Comparison of ENCODE assay signal across 8 cellular contexts in the genomic region with DNA sequence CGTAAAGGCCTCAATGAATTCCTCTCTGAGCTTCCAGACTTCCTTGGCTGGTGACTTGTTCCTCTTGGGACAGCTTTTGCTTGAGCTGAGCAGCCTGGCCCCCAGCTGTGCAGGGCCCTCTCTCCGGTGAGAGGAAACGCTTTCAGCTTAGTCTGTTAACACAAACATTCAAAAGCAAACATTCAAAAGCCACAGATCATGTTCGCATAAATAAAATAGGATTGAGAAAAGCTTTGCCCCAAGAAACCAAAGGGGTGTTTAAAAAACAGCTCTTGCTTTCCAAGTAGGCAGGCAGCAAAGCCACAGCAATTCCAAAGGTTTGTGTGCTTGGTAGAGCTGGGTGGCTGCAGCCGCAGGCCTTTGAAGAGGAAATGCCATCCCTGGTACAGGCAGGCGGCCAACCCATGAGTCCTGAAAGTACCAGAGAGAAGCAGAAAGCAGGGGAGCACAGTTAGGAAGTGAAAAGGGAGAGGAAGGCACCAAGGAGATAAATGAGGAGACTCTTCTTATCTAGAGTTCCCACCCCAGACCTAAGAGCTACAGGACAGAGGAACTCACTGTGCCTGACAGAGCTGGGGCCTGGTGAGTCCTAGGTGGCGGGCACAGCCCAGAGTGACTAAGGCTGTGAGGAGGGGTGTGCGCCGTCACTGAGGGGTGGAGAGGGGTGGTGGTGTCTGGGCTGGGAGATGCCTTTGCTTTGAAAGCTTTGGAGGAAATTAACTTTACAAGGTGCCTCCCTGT. TPM values are rescaled to one million over a fixed set of nuclear protein-coding genes. Genes with fewer than 3 reads are reported as not detected.
A peak's percentile ranks its signal among the peaks of the same experiment; 100 is the strongest.
DNase-seq lines count a peak whose midpoint lies in the region; ATAC-seq and TF ChIP-seq lines count a peak whose summit lies in the region.

No MANE protein-coding gene starts in this region.

- H3K4me3 ChIP-seq in left ventricle myocardium inferior (no peak overlapping the region), skeletal muscle satellite cell (ENCODE audit: low read length) (peak overlapping the region; percentile 41)

- peak overlapping the region; percentile 87 for H3K27ac Mint-ChIP-seq in WTC11

- intact Hi-C loops in left ventricle myocardium inferior (cut with micrococcal nuclease) = no loop called here

- CTCF ChIA-PET in WTC11 (lab: Charles Lee) = interaction anchor here (0.8 to 2.2 kb wide), 7 partner anchors 16 to 320 kb away, joined by 3 to 16 read pairs (median 7); partner anchors contain the start of gene CCN1

- TF ChIP-seq CTCF in WTC11 (IDR thresholded peaks at IDR 0.05) (no peak), left ventricle myocardium inferior (IDR thresholded peaks at IDR 0.05; ENCODE audit: borderline replicate concordance) (no peak)

- POLR2A ChIA-PET in WTC11 (lab: Charles Lee) = interaction anchor here (0.6 to 3.1 kb wide), 4 partner anchors 16 to 48 kb away, joined by 3 to 18 read pairs (median 4); partner anchors contain the start of gene CCN1

- H3K36me3 ChIP-seq in left ventricle myocardium inferior (peaks cover 2% of the 10 kb centered on the region), skeletal muscle satellite cell (ENCODE audit: insufficient read depth, low read length) (no peaks in the 10 kb centered on the region)

- peak; percentile 87 for ATAC-seq in WTC11
- no peak for ATAC-seq in GM18868 (IDR thresholded peaks at IDR 0.05; ENCODE audit: unreplicated experiment)
- no peak for ATAC-seq in GM21526 (IDR thresholded peaks at IDR 0.05; ENCODE audit: low FRiP score, unreplicated experiment)

- peaks cover 20% of the 10 kb centered on the region for H3K9me3 Mint-ChIP-seq in WTC11

- peak overlapping the region; percentile 59 for H3K27ac ChIP-seq in left ventricle myocardium inferior (replicated peaks)

- H3K9me3 ChIP-seq in left ventricle myocardium inferior (replicated peaks) (no peaks in the 10 kb centered on the region), skeletal muscle satellite cell (replicated peaks; ENCODE audit: low read length) (no peaks in the 10 kb centered on the region)

- peaks cover 17% of the 10 kb centered on the region for H3K36me3 Mint-ChIP-seq in WTC11

- peak overlapping the region; percentile 75 for H3K4me2 ChIP-seq in skeletal muscle satellite cell (ENCODE audit: low read length)

- H3K4me3 Mint-ChIP-seq in WTC11 = no peak overlapping the region

- H3K9ac ChIP-seq in skeletal muscle satellite cell (ENCODE audit: low read depth, low read length) = peak overlapping the region; percentile 84

- H3K27me3 Mint-ChIP-seq in WTC11 (ENCODE audit: low read depth) = no peaks in the 10 kb centered on the region

- DNase-seq in HK-2 (ENCODE audit: unreplicated experiment) (peak; percentile 54), WTC11 (ENCODE audit: low spot score) (peak; percentile 44), left ventricle myocardium inferior (peak; percentile 52), NCI-H2196 treated with DMSO at 0.1 percent for 48 hours (lab: John Stamatoyannopoulos, UW; ENCODE audit: unreplicated experiment) (no peak)
- no peak for DNase-seq in activated CD4-positive, alpha-beta T cell treated with anti-CD3 and anti-CD28 coated beads for 48 hours

- H3K27me3 ChIP-seq in left ventricle myocardium inferior (ENCODE audit: low read depth) (no peaks in the 10 kb centered on the region), skeletal muscle satellite cell (ENCODE audit: control insufficient read depth, insufficient read depth, low read length) (no peaks in the 10 kb centered on the region)

- H3K4me1 Mint-ChIP-seq in WTC11 = peaks cover 18% of the 10 kb centered on the region

- H3K4me1 ChIP-seq in left ventricle myocardium inferior (peaks cover 12% of the 10 kb centered on the region), skeletal muscle satellite cell (ENCODE audit: control insufficient read depth, insufficient read depth, low read length) (peaks cover 28% of the 10 kb centered on the region)

TF ChIP-seq in WTC11, 78 proteins besides CTCF, POLR2A, EP300 and RAD21 (continues in another document):
- TF ChIP-seq NR2C2 (CRISPR knock-in tag; IDR thresholded peaks at IDR 0.05) (no peak), GABPB1 (CRISPR knock-in tag; IDR thresholded peaks at IDR 0.05) (no peak), NR3C1 (CRISPR knock-in tag; conservative IDR thresholded peaks at IDR 0.05; ENCODE audit: low read depth) (no peak), TP53 (CRISPR knock-in tag; IDR thresholded peaks at IDR 0.05) (no peak), FOXJ3 (CRISPR knock-in tag; IDR thresholded peaks at IDR 0.05; ENCODE audit: borderline replicate concordance) (no peak), ZNF263 (CRISPR knock-in tag; IDR thresholded peaks at IDR 0.05; ENCODE audit: low read depth) (no peak), KAT7 (CRISPR knock-in tag; IDR thresholded peaks at IDR 0.05; ENCODE audit: borderline replicate concordance) (no peak), FOXP1 (CRISPR knock-in tag; IDR thresholded peaks at IDR 0.05; ENCODE audit: borderline replicate concordance) (no peak), ZNF138 (CRISPR knock-in tag; conservative IDR thresholded peaks at IDR 0.05) (no peak), GRHL2 (CRISPR knock-in tag; IDR thresholded peaks at IDR 0.05; ENCODE audit: insufficient replicate concordance, severe bottlenecking) (no peak), SP1 (CRISPR knock-in tag; conservative IDR thresholded peaks at IDR 0.05) (no peak), ZNF416 (CRISPR knock-in tag; IDR thresholded peaks at IDR 0.05) (no peak), TEAD4 (CRISPR knock-in tag; IDR thresholded peaks at IDR 0.05) (no peak), ZNF317 (CRISPR knock-in tag; IDR thresholded peaks at IDR 0.05; ENCODE audit: borderline replicate concordance, low read depth) (no peak), NFATC4 (CRISPR knock-in tag; IDR thresholded peaks at IDR 0.05) (no peak)
- TF ChIP-seq, protein P1, sequence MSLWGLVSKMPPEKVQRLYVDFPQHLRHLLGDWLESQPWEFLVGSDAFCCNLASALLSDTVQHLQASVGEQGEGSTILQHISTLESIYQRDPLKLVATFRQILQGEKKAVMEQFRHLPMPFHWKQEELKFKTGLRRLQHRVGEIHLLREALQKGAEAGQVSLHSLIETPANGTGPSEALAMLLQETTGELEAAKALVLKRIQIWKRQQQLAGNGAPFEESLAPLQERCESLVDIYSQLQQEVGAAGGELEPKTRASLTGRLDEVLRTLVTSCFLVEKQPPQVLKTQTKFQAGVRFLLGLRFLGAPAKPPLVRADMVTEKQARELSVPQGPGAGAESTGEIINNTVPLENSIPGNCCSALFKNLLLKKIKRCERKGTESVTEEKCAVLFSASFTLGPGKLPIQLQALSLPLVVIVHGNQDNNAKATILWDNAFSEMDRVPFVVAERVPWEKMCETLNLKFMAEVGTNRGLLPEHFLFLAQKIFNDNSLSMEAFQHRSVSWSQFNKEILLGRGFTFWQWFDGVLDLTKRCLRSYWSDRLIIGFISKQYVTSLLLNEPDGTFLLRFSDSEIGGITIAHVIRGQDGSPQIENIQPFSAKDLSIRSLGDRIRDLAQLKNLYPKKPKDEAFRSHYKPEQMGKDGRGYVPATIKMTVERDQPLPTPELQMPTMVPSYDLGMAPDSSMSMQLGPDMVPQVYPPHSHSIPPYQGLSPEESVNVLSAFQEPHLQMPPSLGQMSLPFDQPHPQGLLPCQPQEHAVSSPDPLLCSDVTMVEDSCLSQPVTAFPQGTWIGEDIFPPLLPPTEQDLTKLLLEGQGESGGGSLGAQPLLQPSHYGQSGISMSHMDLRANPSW (CRISPR knock-in tag; conservative IDR thresholded peaks at IDR 0.05; ENCODE audit: low read depth) = no peak
- TF ChIP-seq, protein P2, sequence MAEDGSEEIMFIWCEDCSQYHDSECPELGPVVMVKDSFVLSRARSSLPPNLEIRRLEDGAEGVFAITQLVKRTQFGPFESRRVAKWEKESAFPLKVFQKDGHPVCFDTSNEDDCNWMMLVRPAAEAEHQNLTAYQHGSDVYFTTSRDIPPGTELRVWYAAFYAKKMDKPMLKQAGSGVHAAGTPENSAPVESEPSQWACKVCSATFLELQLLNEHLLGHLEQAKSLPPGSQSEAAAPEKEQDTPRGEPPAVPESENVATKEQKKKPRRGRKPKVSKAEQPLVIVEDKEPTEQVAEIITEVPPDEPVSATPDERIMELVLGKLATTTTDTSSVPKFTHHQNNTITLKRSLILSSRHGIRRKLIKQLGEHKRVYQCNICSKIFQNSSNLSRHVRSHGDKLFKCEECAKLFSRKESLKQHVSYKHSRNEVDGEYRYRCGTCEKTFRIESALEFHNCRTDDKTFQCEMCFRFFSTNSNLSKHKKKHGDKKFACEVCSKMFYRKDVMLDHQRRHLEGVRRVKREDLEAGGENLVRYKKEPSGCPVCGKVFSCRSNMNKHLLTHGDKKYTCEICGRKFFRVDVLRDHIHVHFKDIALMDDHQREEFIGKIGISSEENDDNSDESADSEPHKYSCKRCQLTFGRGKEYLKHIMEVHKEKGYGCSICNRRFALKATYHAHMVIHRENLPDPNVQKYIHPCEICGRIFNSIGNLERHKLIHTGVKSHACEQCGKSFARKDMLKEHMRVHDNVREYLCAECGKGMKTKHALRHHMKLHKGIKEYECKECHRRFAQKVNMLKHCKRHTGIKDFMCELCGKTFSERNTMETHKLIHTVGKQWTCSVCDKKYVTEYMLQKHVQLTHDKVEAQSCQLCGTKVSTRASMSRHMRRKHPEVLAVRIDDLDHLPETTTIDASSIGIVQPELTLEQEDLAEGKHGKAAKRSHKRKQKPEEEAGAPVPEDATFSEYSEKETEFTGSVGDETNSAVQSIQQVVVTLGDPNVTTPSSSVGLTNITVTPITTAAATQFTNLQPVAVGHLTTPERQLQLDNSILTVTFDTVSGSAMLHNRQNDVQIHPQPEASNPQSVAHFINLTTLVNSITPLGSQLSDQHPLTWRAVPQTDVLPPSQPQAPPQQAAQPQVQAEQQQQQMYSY (CRISPR knock-in tag; IDR thresholded peaks at IDR 0.05) = no peak
- TF ChIP-seq, protein P3, sequence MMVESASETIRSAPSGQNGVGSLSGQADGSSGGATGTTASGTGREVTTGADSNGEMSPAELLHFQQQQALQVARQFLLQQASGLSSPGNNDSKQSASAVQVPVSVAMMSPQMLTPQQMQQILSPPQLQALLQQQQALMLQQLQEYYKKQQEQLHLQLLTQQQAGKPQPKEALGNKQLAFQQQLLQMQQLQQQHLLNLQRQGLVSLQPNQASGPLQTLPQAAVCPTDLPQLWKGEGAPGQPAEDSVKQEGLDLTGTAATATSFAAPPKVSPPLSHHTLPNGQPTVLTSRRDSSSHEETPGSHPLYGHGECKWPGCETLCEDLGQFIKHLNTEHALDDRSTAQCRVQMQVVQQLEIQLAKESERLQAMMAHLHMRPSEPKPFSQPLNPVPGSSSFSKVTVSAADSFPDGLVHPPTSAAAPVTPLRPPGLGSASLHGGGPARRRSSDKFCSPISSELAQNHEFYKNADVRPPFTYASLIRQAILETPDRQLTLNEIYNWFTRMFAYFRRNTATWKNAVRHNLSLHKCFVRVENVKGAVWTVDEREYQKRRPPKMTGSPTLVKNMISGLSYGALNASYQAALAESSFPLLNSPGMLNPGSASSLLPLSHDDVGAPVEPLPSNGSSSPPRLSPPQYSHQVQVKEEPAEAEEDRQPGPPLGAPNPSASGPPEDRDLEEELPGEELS (CRISPR knock-in tag; IDR thresholded peaks at IDR 0.05) = no peak

RNA-seq across cellular contexts. Expression of gene CCN1, which starts 48.4 kb away (rescaled TPM):
- 64.1 to 91.0 TPM (median 89.9 TPM) in 3 replicates for total RNA-seq in WTC11 (2021)
- 38.7 TPM for total RNA-seq in left ventricle myocardium inferior
- 17.5 and 49.4 TPM in 2 replicates for total RNA-seq in skeletal muscle satellite cell (2012; rRNA removed)

Comparison
In these comparisons a context has a peak if more than half of its experiments do, and no peak if none do; other contexts are left out.
1. DNase-seq: peak in HK-2 (single experiment), WTC11 (single experiment) and left ventricle myocardium inferior (single experiment); none in activated CD4-positive, alpha-beta T cell treated with anti-CD3 and anti-CD28 coated beads for 48 hours (single experiment) and NCI-H2196 treated with DMSO at 0.1 percent for 48 hours (single experiment).